In genomic region chr12:28973491-28973890, GRCh38 we compare ENCODE assay signal across 16 cellular contexts.
DNase-seq lines count a peak whose midpoint lies in the region; ATAC-seq and TF ChIP-seq lines count a peak whose summit lies in the region.
"Had no signal": no experiment of that assay in that cellular context is flagged by ENCODE, and none has a peak within 500 bp of the region (broad histone marks: within the 10 kb centered on the region; RNA-seq: fewer than 3 reads in every experiment).

No MANE protein-coding gene starts in this region.

- no peaks in the 10 kb centered on the region for H3K27me3 Mint-ChIP-seq in nephron (ENCODE audit: low read depth)

- H3K4me1 ChIP-seq in OCI-LY3 (ENCODE audit: low read length) (peaks cover 32% of the 10 kb centered on the region), right cardiac atrium (ENCODE audit: control insufficient read depth, insufficient read depth, low read length) (no peaks in the 10 kb centered on the region), psoas muscle (no peaks in the 10 kb centered on the region)
- H3K4me1 ChIP-seq: Caco-2 had no signal

- H4K20me1 ChIP-seq in OCI-LY3 (ENCODE audit: insufficient read depth, low read length), result no peaks in the 10 kb centered on the region

- H3K27ac Mint-ChIP-seq in nephron, result peak overlapping the region in 2 of 3 experiments; percentile 46 to 64
- H3K27ac Mint-ChIP-seq: CD4-positive, alpha-beta T cell had no signal

- H3K79me2 ChIP-seq in OCI-LY3 (ENCODE audit: low read length), result no peaks in the 10 kb centered on the region

- H3K4me3 ChIP-seq in AG10803 (ENCODE audit: low read length) (no peak overlapping the region), OCI-LY3 (ENCODE audit: low read length) (no peak overlapping the region), right cardiac atrium (ENCODE audit: low read length) (no peak overlapping the region), psoas muscle (no peak overlapping the region)

- 93% methylated on average over 2 of the region's 2 CpGs for WGBS in right cardiac atrium
- 68 to 77% (median 76%) methylated on average over 2 of the region's 2 CpGs for WGBS in psoas muscle, 3 donors

- H3K27ac ChIP-seq in OCI-LY3 (ENCODE audit: low read length) (no peak overlapping the region), right cardiac atrium (ENCODE audit: low read length) (no peak overlapping the region), psoas muscle (no peak overlapping the region)
- H3K27ac ChIP-seq: C4-2B had no signal

- no peaks in the 10 kb centered on the region for H3K36me3 ChIP-seq in OCI-LY3 (replicated peaks; ENCODE audit: low read depth, low read length)
- H3K36me3 ChIP-seq in psoas muscle (ENCODE audit: insufficient read depth in 1 of 2, low read depth in 1 of 2), result no peaks in the 10 kb centered on the region

- peaks cover 19% of the 10 kb centered on the region for H3K4me1 Mint-ChIP-seq in nephron

- H3K9me3 Mint-ChIP-seq in nephron, result peaks cover 2% of the 10 kb centered on the region
- H3K9me3 Mint-ChIP-seq: CD4-positive, alpha-beta T cell had no signal

- H3K9ac ChIP-seq in OCI-LY3 (ENCODE audit: low read length), result no peak overlapping the region

- no peak overlapping the region for H3K4me3 Mint-ChIP-seq in nephron
- H3K4me3 Mint-ChIP-seq: CD4-positive, alpha-beta T cell had no signal

- H3K36me3 Mint-ChIP-seq in nephron (ENCODE audit: low read depth), result no peaks in the 10 kb centered on the region

- intact Hi-C loops in right cardiac atrium (cut with DNase I), result no loop called here
- intact Hi-C loops in psoas muscle (cut with DNase I), result no loop called here

- ATAC-seq in right cardiac atrium, result no peak
- no peak for ATAC-seq in psoas muscle
- ATAC-seq: HCT116, HepG2 had no signal

- DNase-seq in AG10803 (ENCODE audit: low read depth), result peak; percentile 35
- DNase-seq in fibroblast of gingiva (ENCODE audit: low read depth), result peak; percentile 9
- DNase-seq in NCI-H2107 treated with DMSO at 0.1 percent for 48 hours (lab: John Stamatoyannopoulos, UW; ENCODE audit: unreplicated experiment), result no peak
- DNase-seq in right cardiac atrium, result no peak
- DNase-seq in psoas muscle, result no peak
- DNase-seq: 8988T; Caco-2; CD4-positive, alpha-beta T cell; GDM1; GOT3; H7 had no signal

- no peaks in the 10 kb centered on the region for H3K27me3 ChIP-seq in OCI-LY3 (ENCODE audit: low read depth, low read length)
- H3K27me3 ChIP-seq in right cardiac atrium (ENCODE audit: control insufficient read depth, insufficient read depth), result no peaks in the 10 kb centered on the region
- H3K27me3 ChIP-seq in psoas muscle (ENCODE audit: insufficient read depth in 3 of 3, low read length in 2 of 3), result no peaks in the 10 kb centered on the region

- H3K4me2 ChIP-seq in OCI-LY3 (ENCODE audit: low read length), result peak overlapping the region; percentile 72

- H2AFZ ChIP-seq in OCI-LY3 (ENCODE audit: low read depth, low read length), result no peak overlapping the region

- H3K9me3 ChIP-seq in OCI-LY3 (ENCODE audit: insufficient read depth, low read length) (no peaks in the 10 kb centered on the region), right cardiac atrium (ENCODE audit: control insufficient read depth, low read length) (no peaks in the 10 kb centered on the region), psoas muscle (no peaks in the 10 kb centered on the region)
- H3K9me3 ChIP-seq: Caco-2 had no signal

- TF ChIP-seq CTCF in AG10803 (conservative IDR thresholded peaks at IDR 0.05; ENCODE audit: low read length) (no peak), OCI-LY3 (IDR thresholded peaks at IDR 0.05; ENCODE audit: low read depth, low read length) (no peak), nephron (IDR thresholded peaks at IDR 0.05; ENCODE audit: unreplicated experiment in 3 of 3) (no peak), psoas muscle (IDR thresholded peaks at IDR 0.05) (no peak)

Comparison
In these comparisons a context has a peak if more than half of its experiments do, and no peak if none do; other contexts are left out.
1. DNase-seq: peak in AG10803 (single experiment) and fibroblast of gingiva (single experiment); none in NCI-H2107 treated with DMSO at 0.1 percent for 48 hours (single experiment), right cardiac atrium (0 of 3) and psoas muscle (0 of 2).